Comparison of ENCODE assay signal across 23 cellular contexts in the genomic region with DNA sequence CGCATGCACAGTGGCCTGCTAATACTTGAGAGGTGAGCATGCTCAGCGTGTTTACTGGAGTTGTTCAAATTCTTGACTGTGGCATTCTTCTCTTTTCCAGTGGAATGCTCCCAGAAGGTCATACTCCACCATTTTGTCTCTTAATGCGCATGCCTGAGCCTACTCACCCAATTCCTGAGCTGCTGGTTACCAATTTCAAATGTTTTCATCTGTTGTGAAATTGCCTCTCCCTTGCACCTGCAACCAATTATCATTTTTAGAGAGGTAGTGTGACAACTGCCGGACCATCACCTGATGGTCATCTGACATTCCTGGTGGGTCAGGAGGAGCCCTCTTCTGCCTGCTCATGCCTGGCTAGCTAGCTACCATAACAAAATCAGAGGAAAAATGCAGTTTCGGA.
"Had no signal": no experiment of that assay in that cellular context is flagged by ENCODE, and none has a peak within 500 bp of the region (broad histone marks: within the 10 kb centered on the region; RNA-seq: fewer than 3 reads in every experiment).

No MANE protein-coding gene starts in this region.

- DNase-seq: KBM-7, MV-4-11, NCI-H1048, NCI-H1105 treated with DMSO at 0.1 percent for 48 hours, NCI-H1417 treated with DMSO at 0.1 percent for 48 hours, NCI-H146, NCI-H1694 treated with DMSO at 0.1 percent for 48 hours, NCI-H2029, NCI-H2081 treated with DMSO at 0.1 percent for 48 hours, NCI-H2171, NCI-H226, NCI-H446, NCI-H510A, NCI-H524 treated with DMSO at 0.1 percent for 48 hours, NCI-H69, NCI-H774, Right ventricle myocardium superior, RPMI8226, SIG-M5 had no signal

- H3K27me3 ChIP-seq: SJSA1 had no signal

- H3K4me3 Mint-ChIP-seq: IgD-negative memory B cell had no signal

- ATAC-seq: HepG2 had no signal

- H3K36me3 Mint-ChIP-seq: IgD-negative memory B cell had no signal

- H3K9me3 ChIP-seq: SJSA1 had no signal

- H3K4me3 ChIP-seq: SJSA1, SK-N-MC had no signal

- H3K27ac Mint-ChIP-seq: IgD-negative memory B cell had no signal

- H3K27ac ChIP-seq: SJSA1, SK-N-MC had no signal

- H3K36me3 ChIP-seq: SJSA1 had no signal

- H3K4me1 Mint-ChIP-seq: IgD-negative memory B cell had no signal
